1 cellular context compared by ENCODE assay signal in the genomic region with DNA sequence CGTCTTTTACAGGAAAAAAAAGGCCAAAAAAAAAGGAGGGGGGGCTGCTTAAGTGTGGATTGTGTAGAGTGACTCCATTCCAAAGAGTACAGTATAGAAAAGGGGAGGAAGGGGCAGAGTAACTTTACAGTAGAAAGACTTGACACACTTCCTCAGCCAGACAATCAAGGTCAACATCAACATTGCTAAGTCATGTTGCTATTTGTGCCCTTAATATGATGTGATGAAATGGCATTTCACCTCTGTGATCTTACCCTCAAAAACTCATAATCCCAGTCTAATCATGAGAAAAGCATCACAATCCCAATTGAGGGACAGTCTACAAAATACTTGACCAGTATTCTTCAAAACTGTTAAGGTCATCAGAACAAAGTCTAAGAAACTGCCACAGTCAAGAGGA.
TF ChIP-seq lines count a peak whose summit lies in the region.

No MANE protein-coding gene starts in this region.

TF ChIP-seq in SK-N-SH, 30 proteins besides CTCF, POLR2A, EP300 and RAD21 (continued from another document):
- TF ChIP-seq, protein P1, sequence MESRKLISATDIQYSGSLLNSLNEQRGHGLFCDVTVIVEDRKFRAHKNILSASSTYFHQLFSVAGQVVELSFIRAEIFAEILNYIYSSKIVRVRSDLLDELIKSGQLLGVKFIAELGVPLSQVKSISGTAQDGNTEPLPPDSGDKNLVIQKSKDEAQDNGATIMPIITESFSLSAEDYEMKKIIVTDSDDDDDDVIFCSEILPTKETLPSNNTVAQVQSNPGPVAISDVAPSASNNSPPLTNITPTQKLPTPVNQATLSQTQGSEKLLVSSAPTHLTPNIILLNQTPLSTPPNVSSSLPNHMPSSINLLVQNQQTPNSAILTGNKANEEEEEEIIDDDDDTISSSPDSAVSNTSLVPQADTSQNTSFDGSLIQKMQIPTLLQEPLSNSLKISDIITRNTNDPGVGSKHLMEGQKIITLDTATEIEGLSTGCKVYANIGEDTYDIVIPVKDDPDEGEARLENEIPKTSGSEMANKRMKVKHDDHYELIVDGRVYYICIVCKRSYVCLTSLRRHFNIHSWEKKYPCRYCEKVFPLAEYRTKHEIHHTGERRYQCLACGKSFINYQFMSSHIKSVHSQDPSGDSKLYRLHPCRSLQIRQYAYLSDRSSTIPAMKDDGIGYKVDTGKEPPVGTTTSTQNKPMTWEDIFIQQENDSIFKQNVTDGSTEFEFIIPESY (IDR thresholded peaks at IDR 0.05; ENCODE audit: borderline replicate concordance, low read depth): no peak
